In genomic region chr14:30621354-30621953, GRCh38 we compare ENCODE assay signal across 8 cellular contexts. TPM values are rescaled to one million over a fixed set of nuclear protein-coding genes. Genes with fewer than 3 reads are reported as not detected.
DNase-seq lines count a peak whose midpoint lies in the region; ATAC-seq and TF ChIP-seq lines count a peak whose summit lies in the region.

No MANE protein-coding gene starts in this region.

- H3K4me1 Mint-ChIP-seq in activated naive CD8-positive, alpha-beta T cell (ENCODE audit: low read depth), result peaks cover 34% of the 10 kb centered on the region

- H3K27ac ChIP-seq in C4-2B (peak overlapping the region; percentile 86), KMS-11 (peak overlapping the region; percentile 88), right atrium auricular region (peak overlapping the region; percentile 86)

- peak overlapping the region; percentile 97 for H3K4me3 Mint-ChIP-seq in activated naive CD8-positive, alpha-beta T cell

- no peaks in the 10 kb centered on the region for H3K36me3 Mint-ChIP-seq in activated naive CD8-positive, alpha-beta T cell

- peak overlapping the region; percentile 94; the same call in 1 of the 2 replicates for H3K9ac ChIP-seq in KMS-11

- DNase-seq in right atrium auricular region (ENCODE audit: low spot score) (no peak), retinal pigment epithelial cell (ENCODE audit: low read depth) (peak; percentile 2), NCI-H226 (no peak)

- H3K4me3 ChIP-seq in KMS-11 (IDR thresholded peaks at IDR 0.05; ENCODE audit: insufficient read depth, low read depth, low read length) (no peak overlapping the region), right atrium auricular region (peak overlapping the region; percentile 81 to 84), retinal pigment epithelial cell (ENCODE audit: low read length) (peak overlapping the region; percentile 96)

- H3K4me1 ChIP-seq in KMS-11 (ENCODE audit: low read depth, poor library complexity, severe bottlenecking) (peaks cover 34% of the 10 kb centered on the region), right atrium auricular region (peaks cover 0 to 42% of the 10 kb centered on the region in 2 donors)

- no peaks in the 10 kb centered on the region for H3K36me3 ChIP-seq in KMS-11 (ENCODE audit: insufficient read depth)
- no peaks in the 10 kb centered on the region for H3K36me3 ChIP-seq in right atrium auricular region

- peaks cover 39% of the 10 kb centered on the region for H3K79me2 ChIP-seq in KMS-11 (ENCODE audit: insufficient read depth, low read depth)

- peak overlapping the region; percentile 96 for H3K27ac Mint-ChIP-seq in activated naive CD8-positive, alpha-beta T cell

- peak overlapping the region; percentile 66 for H2AFZ ChIP-seq in KMS-11 (ENCODE audit: low read depth)

- H4K20me1 ChIP-seq in KMS-11 (ENCODE audit: insufficient read depth), result 0 out of 2 replicates have a peak, but pooled peaks cover 6% of the 10 kb centered on the region

- no peaks in the 10 kb centered on the region for H3K27me3 ChIP-seq in KMS-11 (ENCODE audit: insufficient read depth, low read depth)
- no peaks in the 10 kb centered on the region for H3K27me3 ChIP-seq in right atrium auricular region

- TF ChIP-seq CTCF in C4-2B (conservative IDR thresholded peaks at IDR 0.05), result no peak
- TF ChIP-seq CTCF in KMS-11 (conservative IDR thresholded peaks at IDR 0.05; ENCODE audit: low read depth, low read length), result no peak
- no peak for TF ChIP-seq CTCF in right atrium auricular region (IDR thresholded peaks at IDR 0.05)
- TF ChIP-seq CTCF in retinal pigment epithelial cell (conservative IDR thresholded peaks at IDR 0.05; ENCODE audit: low read depth, low read length), result no peak

- no peaks in the 10 kb centered on the region for H3K27me3 Mint-ChIP-seq in activated naive CD8-positive, alpha-beta T cell

- no peaks in the 10 kb centered on the region for H3K9me3 Mint-ChIP-seq in activated naive CD8-positive, alpha-beta T cell (ENCODE audit: low read depth)

- no peaks in the 10 kb centered on the region for H3K9me3 ChIP-seq in right atrium auricular region

- peak overlapping the region; percentile 89 for H3K4me2 ChIP-seq in KMS-11

- ATAC-seq in GM19328 (IDR thresholded peaks at IDR 0.05; ENCODE audit: unreplicated experiment) (peak; percentile 0), HG02642 (IDR thresholded peaks at IDR 0.05; ENCODE audit: poor library complexity, unreplicated experiment) (no peak)

RNA-seq across cellular contexts. Expression of gene SCFD1, which starts 0.7 kb away (rescaled TPM):
- 10 to 100 TPM; 20.5 to 28.6 TPM for total RNA-seq in right atrium auricular region
